ENCODE assay signal across 23 cellular contexts in genomic region chr15:76075060-76075459, GRCh38. TPM values are rescaled to one million over a fixed set of nuclear protein-coding genes. Genes with fewer than 3 reads are reported as not detected.
"Had no signal": no experiment of that assay in that cellular context is flagged by ENCODE, and none has a peak within 500 bp of the region (broad histone marks: within the 10 kb centered on the region; RNA-seq: fewer than 3 reads in every experiment).

No MANE protein-coding gene starts in this region.

- H3K27ac ChIP-seq: lower lobe of right lung, right lobe of liver, skin epidermis, suprapubic skin, transverse colon had no signal

- ATAC-seq: activated CD4-positive, alpha-beta T cell treated with anti-CD3 and anti-CD28 coated beads for 36 hours; left lobe of liver; lower lobe of right lung; right lobe of liver had no signal

- H3K4me3 Mint-ChIP-seq: activated B cell treated with CpG ODN at 0.5 μM for 24 hours; activated CD4-positive, alpha-beta T cell treated with anti-CD3 and anti-CD28 coated beads for 36 hours; activated naive CD8-positive, alpha-beta T cell treated with anti-CD3 and anti-CD28 coated beads, Interleukin-2, amount 10 ng/mL, durations not matched to agents 7 days and 5 days; naive B cell; neural crest cell; stimulated activated naive CD8-positive, alpha-beta T cell treated with anti-CD3 and anti-CD28 coated beads, Interleukin-15, Interleukin-2, amounts not matched to agents 100 ng/mL and 50 ng/mL, for 24 hours had no signal

- H3K9me3 Mint-ChIP-seq: activated B cell treated with CpG ODN at 0.5 μM for 24 hours; activated naive CD8-positive, alpha-beta T cell treated with anti-CD3 and anti-CD28 coated beads, Interleukin-2, amount 10 ng/mL, durations not matched to agents 7 days and 5 days; naive B cell; neural crest cell; stimulated activated naive CD8-positive, alpha-beta T cell treated with anti-CD3 and anti-CD28 coated beads, Interleukin-15, Interleukin-2, amounts not matched to agents 100 ng/mL and 50 ng/mL, for 24 hours had no signal

- DNase-seq: activated B cell treated with CpG ODN at 0.5 μM for 24 hours; activated CD4-positive, alpha-beta T cell treated with anti-CD3 and anti-CD28 coated beads for 36 hours; activated CD4-positive, alpha-beta T cell treated with anti-CD3 and anti-CD28 coated beads, Interleukin-2, amount 50 U/mL, for 4 hours; activated naive CD4-positive, alpha-beta T cell treated with Interleukin-2 at 50 U/mL for 16 hours; activated naive CD8-positive, alpha-beta T cell treated with anti-CD3 and anti-CD28 coated beads, Interleukin-2, amount 10 ng/mL, durations not matched to agents 7 days and 5 days; activated T-cell treated with anti-CD3 and anti-CD28 coated beads, Interleukin-2, amount 50 U/mL, for 48 hours; amniotic stem cell; cortex of kidney; foreskin fibroblast; lower lobe of right lung; naive B cell; posterior cingulate gyrus; right lobe of liver; stimulated activated CD4-positive, alpha-beta T cell treated with anti-CD3 and anti-CD28 coated beads, Interleukin-1b, Interleukin-23, amount 100 ng/mL, for 48 hours; T-helper 9 cell; transverse colon had no signal

- H3K4me1 Mint-ChIP-seq: activated B cell treated with CpG ODN at 0.5 μM for 24 hours; activated CD4-positive, alpha-beta T cell treated with anti-CD3 and anti-CD28 coated beads for 36 hours; naive B cell; neural crest cell had no signal

- H3K4me1 ChIP-seq: lower lobe of right lung, right lobe of liver, suprapubic skin, transverse colon had no signal

- H3K27ac Mint-ChIP-seq: activated B cell treated with CpG ODN at 0.5 μM for 24 hours; activated CD4-positive, alpha-beta T cell treated with anti-CD3 and anti-CD28 coated beads for 36 hours; activated naive CD8-positive, alpha-beta T cell treated with anti-CD3 and anti-CD28 coated beads, Interleukin-2, amount 10 ng/mL, durations not matched to agents 7 days and 5 days; naive B cell; stimulated activated naive CD8-positive, alpha-beta T cell treated with anti-CD3 and anti-CD28 coated beads, Interleukin-15, Interleukin-2, amounts not matched to agents 100 ng/mL and 50 ng/mL, for 24 hours had no signal

- H3K27me3 ChIP-seq: right lobe of liver, suprapubic skin had no signal

RNA-seq across cellular contexts. Expression of gene TMEM266, which starts 15.3 kb away (rescaled TPM):
- total RNA-seq: activated CD4-positive, alpha-beta T cell treated with anti-CD3 and anti-CD28 coated beads for 36 hours; activated naive CD8-positive, alpha-beta T cell treated with anti-CD3 and anti-CD28 coated beads, Interleukin-2, amount 10 ng/mL, durations not matched to agents 7 days and 5 days; epithelial cell of proximal tubule; glomerular endothelial cell; left lobe of liver had no signal
